ENCODE assay signal across 8 cellular contexts in the genomic region with DNA sequence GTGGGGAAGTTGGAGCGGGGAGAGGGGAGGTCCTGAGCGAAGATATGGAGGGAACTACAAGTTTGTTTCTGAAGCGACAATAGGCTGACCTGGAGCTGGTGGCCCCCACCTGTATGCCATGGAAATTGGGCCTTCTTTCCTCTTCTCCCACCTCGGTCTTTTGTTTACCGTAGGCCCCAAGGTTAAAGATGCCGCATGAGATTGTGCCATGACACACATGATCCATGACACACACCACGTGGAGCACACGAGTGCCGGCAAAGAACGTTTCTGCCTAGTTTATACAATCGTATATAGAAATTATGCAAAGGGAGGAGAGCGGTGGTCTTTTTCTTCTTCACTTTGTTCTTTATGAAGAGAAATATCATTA. TPM values are rescaled to one million over a fixed set of nuclear protein-coding genes. Genes with fewer than 3 reads are reported as not detected.
DNase-seq lines count a peak whose midpoint lies in the region; ATAC-seq and TF ChIP-seq lines count a peak whose summit lies in the region.

No MANE protein-coding gene starts in this region.

- H3K27me3 ChIP-seq in gastroesophageal sphincter = no peaks in the 10 kb centered on the region

- peaks cover 0 to 19% of the 10 kb centered on the region in 2 donors for H3K36me3 ChIP-seq in gastroesophageal sphincter

- H3K27ac ChIP-seq in gastroesophageal sphincter = peak overlapping the region in 3 of 4 donors; percentile 82 to 88 (median 84)

- ATAC-seq in GM18858 (IDR thresholded peaks at IDR 0.05; ENCODE audit: unreplicated experiment) = peak; percentile 4
- peak; percentile 4 for ATAC-seq in HG03442 (IDR thresholded peaks at IDR 0.05; ENCODE audit: unreplicated experiment)
- ATAC-seq in gastroesophageal sphincter = no peak

- no peak for TF ChIP-seq EP300 in gastroesophageal sphincter (IDR thresholded peaks at IDR 0.05)

- TF ChIP-seq POLR2A in gastroesophageal sphincter (IDR thresholded peaks at IDR 0.05) = no peak

- peak overlapping the region; percentile 93 for H3K4me3 ChIP-seq in AG04449 (ENCODE audit: low read depth, low read length)
- H3K4me3 ChIP-seq in gastroesophageal sphincter = peak overlapping the region; percentile 82 to 86
- peak overlapping the region; percentile 97 for H3K4me3 ChIP-seq in retinal pigment epithelial cell (ENCODE audit: low read length)

- WGBS in gastroesophageal sphincter (ENCODE audit: low coverage in 1 of 2), 2 donors = 0 to 2% methylated on average over 8 to 12 of the region's 12 CpGs

- DNase-seq in AG04449 (ENCODE audit: low read depth, low spot score) = no peak
- peak; percentile 31 for DNase-seq in activated CD4-positive, alpha-beta memory T cell treated with anti-CD3 and anti-CD28 coated beads, Interleukin-2, amount 10 ng/mL, durations not matched to agents 7 days and 5 days
- DNase-seq in retinal pigment epithelial cell (ENCODE audit: low read depth) = peak; percentile 17
- DNase-seq in SHP77 (lab: John Stamatoyannopoulos, UW) = no peak
- no peak for DNase-seq in NOMO-1 treated with dmso at 0.1 percent for 144 hours (lab: John Stamatoyannopoulos, UW; ENCODE audit: unreplicated experiment)

- H3K27ac Mint-ChIP-seq in activated CD4-positive, alpha-beta memory T cell treated with anti-CD3 and anti-CD28 coated beads, Interleukin-2, amount 10 ng/mL, durations not matched to agents 7 days and 5 days = peak overlapping the region; percentile 82

- H3K4me1 Mint-ChIP-seq in activated CD4-positive, alpha-beta memory T cell treated with anti-CD3 and anti-CD28 coated beads, Interleukin-2, amount 10 ng/mL, durations not matched to agents 7 days and 5 days = peaks cover 54% of the 10 kb centered on the region

- peaks cover 27% of the 10 kb centered on the region for H3K36me3 Mint-ChIP-seq in activated CD4-positive, alpha-beta memory T cell treated with anti-CD3 and anti-CD28 coated beads, Interleukin-2, amount 10 ng/mL, durations not matched to agents 7 days and 5 days (ENCODE audit: low read depth)

- H3K9me3 ChIP-seq in gastroesophageal sphincter = no peaks in the 10 kb centered on the region

- CTCF ChIA-PET in AG04449 (lab: Yijun Ruan, JAX) = interaction anchor here (0.9 to 1.6 kb wide), 3 partner anchors 12 to 54 kb away, joined by 3 to 4 read pairs (median 3); a partner anchor contains a TSS
- CTCF ChIA-PET in activated CD4-positive, alpha-beta memory T cell treated with anti-CD3 and anti-CD28 coated beads, Interleukin-2, amount 10 ng/mL, durations not matched to agents 7 days and 5 days (lab: Charles Lee) = interaction anchor here (1.1 to 1.2 kb wide), 2 partner anchors 28 to 31 kb away, joined by 3 read pairs; no protein-coding TSS in a partner anchor

- TF ChIP-seq CTCF in AG04449 (IDR thresholded peaks at IDR 0.05; ENCODE audit: insufficient read depth, low read length, missing control alignments) = no peak
- no peak for TF ChIP-seq CTCF in gastroesophageal sphincter (IDR thresholded peaks at IDR 0.05)
- TF ChIP-seq CTCF in retinal pigment epithelial cell (conservative IDR thresholded peaks at IDR 0.05; ENCODE audit: low read depth, low read length) = no peak

- H3K9me3 Mint-ChIP-seq in activated CD4-positive, alpha-beta memory T cell treated with anti-CD3 and anti-CD28 coated beads, Interleukin-2, amount 10 ng/mL, durations not matched to agents 7 days and 5 days = no peaks in the 10 kb centered on the region

- peaks cover 8 to 31% (median 8%) of the 10 kb centered on the region in 3 donors for H3K4me1 ChIP-seq in gastroesophageal sphincter

- H3K27me3 Mint-ChIP-seq in activated CD4-positive, alpha-beta memory T cell treated with anti-CD3 and anti-CD28 coated beads, Interleukin-2, amount 10 ng/mL, durations not matched to agents 7 days and 5 days = no peaks in the 10 kb centered on the region

- H3K4me3 Mint-ChIP-seq in activated CD4-positive, alpha-beta memory T cell treated with anti-CD3 and anti-CD28 coated beads, Interleukin-2, amount 10 ng/mL, durations not matched to agents 7 days and 5 days = peak overlapping the region; percentile 93

- POLR2A ChIA-PET in AG04449 (lab: Yijun Ruan, JAX) = interaction anchor here (0.6 to 1.6 kb wide), 2 partner anchors 55 to 679 kb away, joined by 3 to 6 read pairs; a partner anchor contains a TSS
- POLR2A ChIA-PET in activated CD4-positive, alpha-beta memory T cell treated with anti-CD3 and anti-CD28 coated beads, Interleukin-2, amount 10 ng/mL, durations not matched to agents 7 days and 5 days (lab: Charles Lee) = interaction anchor here (1.0 to 2.9 kb wide), 5 partner anchors 9 to 55 kb away, joined by 3 to 12 read pairs (median 7); a partner anchor contains a TSS

RNA-seq across cellular contexts. Expression of a gene that starts 0.4 kb away (rescaled TPM):
- total RNA-seq in activated CD4-positive, alpha-beta memory T cell treated with anti-CD3 and anti-CD28 coated beads, Interleukin-2, amount 10 ng/mL, durations not matched to agents 7 days and 5 days = 10 to 100 TPM; 53.3 to 55.9 TPM
- total RNA-seq in gastroesophageal sphincter = 10 to 100 TPM; 24.4 to 33.5 (median 26.6) TPM

RNA-seq across cellular contexts. Expression of a gene that starts 45.9 kb away (rescaled TPM):
- total RNA-seq in activated CD4-positive, alpha-beta memory T cell treated with anti-CD3 and anti-CD28 coated beads, Interleukin-2, amount 10 ng/mL, durations not matched to agents 7 days and 5 days = under 1 TPM; 0.10 to 0.15 TPM
- under 1 TPM in 3 of 4 donors, not detected in 1; 0.12 to 0.47 (median 0.13) TPM for total RNA-seq in gastroesophageal sphincter

RNA-seq across cellular contexts. Expression of a gene that starts 54.7 kb away (rescaled TPM):
- total RNA-seq in activated CD4-positive, alpha-beta memory T cell treated with anti-CD3 and anti-CD28 coated beads, Interleukin-2, amount 10 ng/mL, durations not matched to agents 7 days and 5 days = 10 to 100 TPM; 33.2 to 34.3 TPM
- 10 to 100 TPM; 39.4 to 54.9 (median 46.7) TPM for total RNA-seq in gastroesophageal sphincter

Comparison
In these comparisons a context has a peak if more than half of its experiments do, and no peak if none do; other contexts are left out.
1. DNase-seq: peak in activated CD4-positive, alpha-beta memory T cell treated with anti-CD3 and anti-CD28 coated beads, Interleukin-2, amount 10 ng/mL, durations not matched to agents 7 days and 5 days (single experiment) and retinal pigment epithelial cell (single experiment); none in AG04449 (single experiment), SHP77 (0 of 2) and NOMO-1 treated with dmso at 0.1 percent for 144 hours (single experiment).
2. Peak in every context shown above with its lines, with median percentiles within 50 percentile points of each other: H3K4me3 ChIP-seq.